ENCODE assay signal across 14 cellular contexts in genomic region chr15:81032818-81033217, GRCh38.
"Had no signal": no experiment of that assay in that cellular context is flagged by ENCODE, and none has a peak within 500 bp of the region (broad histone marks: within the 10 kb centered on the region; RNA-seq: fewer than 3 reads in every experiment).

No MANE protein-coding gene starts in this region.

- H3K27me3 ChIP-seq: foreskin keratinocyte, vagina had no signal

- H3K27ac Mint-ChIP-seq: activated naive CD8-positive, alpha-beta T cell; endodermal cell; progenitor cell of endocrine pancreas had no signal

- ATAC-seq: foreskin keratinocyte; stimulated activated naive CD8-positive, alpha-beta T cell treated with anti-CD3 and anti-CD28 coated beads, Interleukin-15, amount 100 ng/mL, for 72 hours had no signal

- H3K4me1 Mint-ChIP-seq: endodermal cell had no signal

- H3K27me3 Mint-ChIP-seq: activated naive CD8-positive, alpha-beta T cell had no signal

- H3K9me3 ChIP-seq: vagina had no signal

- H3K36me3 ChIP-seq: vagina had no signal

- DNase-seq: activated CD4-positive, CD25-positive, alpha-beta regulatory T cell treated with anti-CD3 and anti-CD28 coated beads, Interleukin-2, amount 50 U/mL, for 72 hours; caudate nucleus; endodermal cell; foreskin keratinocyte; right cardiac atrium; stimulated activated CD4-positive, alpha-beta T cell treated with anti-CD3 and anti-CD28 coated beads, Interleukin-4, amount 100 ng/mL, for 1 hour; stimulated activated naive CD8-positive, alpha-beta T cell treated with anti-CD3 and anti-CD28 coated beads, Interleukin-15, amount 100 ng/mL, for 72 hours; T-helper 9 cell; trophoblast cell had no signal

- H3K27ac ChIP-seq: foreskin keratinocyte, vagina had no signal

- H3K4me3 Mint-ChIP-seq: activated naive CD8-positive, alpha-beta T cell; endodermal cell; neural crest cell; stimulated activated naive CD8-positive, alpha-beta T cell treated with anti-CD3 and anti-CD28 coated beads, Interleukin-15, amount 100 ng/mL, for 72 hours had no signal

- H3K4me3 ChIP-seq: skin epidermis, vagina had no signal
